In genomic region chr17:40015998-40016691, GRCh38 we compare ENCODE assay signal across 2 cellular contexts.
TF ChIP-seq lines count a peak whose summit lies in the region.

No MANE protein-coding gene starts in this region.

TF ChIP-seq in IMR-90, 13 proteins besides CTCF, POLR2A, EP300 and RAD21:
- TF ChIP-seq RFX5 (IDR thresholded peaks at IDR 0.05; ENCODE audit: low read depth, low read length), result no peak
- no peak for TF ChIP-seq MXI1 (IDR thresholded peaks at IDR 0.05; ENCODE audit: borderline replicate concordance, low read depth, low read length)
- TF ChIP-seq MAZ (IDR thresholded peaks at IDR 0.05; ENCODE audit: borderline replicate concordance, low read depth, low read length), result no peak
- no peak for TF ChIP-seq CEBPB (IDR thresholded peaks at IDR 0.05; ENCODE audit: low read depth, low read length)

TF ChIP-seq in endothelial cell of umbilical vein, 7 proteins besides CTCF, POLR2A, EP300 and RAD21:
- TF ChIP-seq JUN (IDR thresholded peaks at IDR 0.05; ENCODE audit: borderline replicate concordance, insufficient read depth, insufficient read length, low read depth), result no peak
- peak; percentile 21 for TF ChIP-seq POLR2AphosphoS5 (IDR thresholded peaks at IDR 0.05; ENCODE audit: insufficient read depth, low read depth, low read length)
TF ChIP-seq in endothelial cell of umbilical vein: peak in this region for 1.
